In the genomic region with DNA sequence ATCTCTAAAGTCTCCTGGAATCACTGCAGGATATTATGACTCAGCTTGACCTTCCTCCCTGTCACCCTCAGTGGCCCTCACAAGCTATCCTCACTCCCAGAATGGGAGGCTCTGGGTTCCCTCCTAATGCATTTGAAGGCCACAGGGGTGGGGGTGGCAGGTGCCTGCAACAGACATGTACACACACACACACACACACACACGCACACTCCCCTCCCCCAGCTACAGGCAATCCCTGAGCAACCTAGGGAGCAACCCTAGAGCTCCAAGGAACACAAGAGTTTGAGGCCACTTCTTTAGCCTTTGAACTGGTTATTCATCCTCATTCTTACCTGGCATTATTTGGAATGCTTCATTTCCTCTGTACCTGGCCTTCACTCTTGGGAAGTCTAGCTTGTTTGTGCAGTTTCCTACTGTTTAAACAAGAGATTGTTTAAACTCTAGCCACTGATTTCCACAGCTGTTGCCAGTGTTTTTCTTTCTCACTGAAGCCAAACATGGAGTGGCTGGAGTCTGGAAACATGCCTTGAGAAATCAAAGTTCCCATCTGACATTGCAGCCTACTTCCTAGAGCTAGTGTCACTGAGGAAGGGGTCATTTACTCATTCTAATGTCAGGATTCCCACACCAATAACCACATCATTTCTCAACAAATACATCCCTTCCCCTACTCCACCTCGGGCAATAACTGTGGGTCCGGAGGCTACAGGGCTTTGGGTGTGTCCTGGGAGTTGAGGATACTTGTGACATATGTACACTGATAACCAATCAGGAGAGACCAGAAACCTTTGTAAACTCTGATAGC, we compare ENCODE assay signal across 1 cellular context.
A peak's percentile ranks its signal among the peaks of the same experiment; 100 is the strongest.
TF ChIP-seq lines count a peak whose summit lies in the region.

No MANE protein-coding gene starts in this region.

TF ChIP-seq in liver, 16 proteins besides CTCF, POLR2A, EP300 and RAD21 (continued from another document):
- TF ChIP-seq FOXA1 (IDR thresholded peaks at IDR 0.05) (no peak), JUND (IDR thresholded peaks at IDR 0.05) (peak; percentile 72 to 75), ATF3 (IDR thresholded peaks at IDR 0.05) (peak; percentile 46), SP1 (IDR thresholded peaks at IDR 0.05) (peak; percentile 76), FOXA2 (IDR thresholded peaks at IDR 0.05) (peak; percentile 64), YY1 (IDR thresholded peaks at IDR 0.05) (peak; percentile 77), GABPA (IDR thresholded peaks at IDR 0.05 in 1 of 2, conservative IDR thresholded peaks at IDR 0.05 in 1 of 2) (no peak), HNF4A (conservative IDR thresholded peaks at IDR 0.05) (peak; percentile 73 to 76), NR2F2 (IDR thresholded peaks at IDR 0.05) (no peak), EGR1 (IDR thresholded peaks at IDR 0.05; ENCODE audit: low read depth in 2 of 2) (peak; percentile 55 to 81), TAF1 (conservative IDR thresholded peaks at IDR 0.05) (peak; percentile 16), HNF4G (IDR thresholded peaks at IDR 0.05) (peak; percentile 33), RXRA (IDR thresholded peaks at IDR 0.05) (peak; percentile 79 to 85)
- TF ChIP-seq, protein P1, sequence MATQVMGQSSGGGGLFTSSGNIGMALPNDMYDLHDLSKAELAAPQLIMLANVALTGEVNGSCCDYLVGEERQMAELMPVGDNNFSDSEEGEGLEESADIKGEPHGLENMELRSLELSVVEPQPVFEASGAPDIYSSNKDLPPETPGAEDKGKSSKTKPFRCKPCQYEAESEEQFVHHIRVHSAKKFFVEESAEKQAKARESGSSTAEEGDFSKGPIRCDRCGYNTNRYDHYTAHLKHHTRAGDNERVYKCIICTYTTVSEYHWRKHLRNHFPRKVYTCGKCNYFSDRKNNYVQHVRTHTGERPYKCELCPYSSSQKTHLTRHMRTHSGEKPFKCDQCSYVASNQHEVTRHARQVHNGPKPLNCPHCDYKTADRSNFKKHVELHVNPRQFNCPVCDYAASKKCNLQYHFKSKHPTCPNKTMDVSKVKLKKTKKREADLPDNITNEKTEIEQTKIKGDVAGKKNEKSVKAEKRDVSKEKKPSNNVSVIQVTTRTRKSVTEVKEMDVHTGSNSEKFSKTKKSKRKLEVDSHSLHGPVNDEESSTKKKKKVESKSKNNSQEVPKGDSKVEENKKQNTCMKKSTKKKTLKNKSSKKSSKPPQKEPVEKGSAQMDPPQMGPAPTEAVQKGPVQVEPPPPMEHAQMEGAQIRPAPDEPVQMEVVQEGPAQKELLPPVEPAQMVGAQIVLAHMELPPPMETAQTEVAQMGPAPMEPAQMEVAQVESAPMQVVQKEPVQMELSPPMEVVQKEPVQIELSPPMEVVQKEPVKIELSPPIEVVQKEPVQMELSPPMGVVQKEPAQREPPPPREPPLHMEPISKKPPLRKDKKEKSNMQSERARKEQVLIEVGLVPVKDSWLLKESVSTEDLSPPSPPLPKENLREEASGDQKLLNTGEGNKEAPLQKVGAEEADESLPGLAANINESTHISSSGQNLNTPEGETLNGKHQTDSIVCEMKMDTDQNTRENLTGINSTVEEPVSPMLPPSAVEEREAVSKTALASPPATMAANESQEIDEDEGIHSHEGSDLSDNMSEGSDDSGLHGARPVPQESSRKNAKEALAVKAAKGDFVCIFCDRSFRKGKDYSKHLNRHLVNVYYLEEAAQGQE (IDR thresholded peaks at IDR 0.05) = peak; percentile 31
- TF ChIP-seq, protein P2, sequence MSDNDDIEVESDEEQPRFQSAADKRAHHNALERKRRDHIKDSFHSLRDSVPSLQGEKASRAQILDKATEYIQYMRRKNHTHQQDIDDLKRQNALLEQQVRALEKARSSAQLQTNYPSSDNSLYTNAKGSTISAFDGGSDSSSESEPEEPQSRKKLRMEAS (IDR thresholded peaks at IDR 0.05) = peak; percentile 89
